Comparison of ENCODE assay signal across 34 cellular contexts in the genomic region with DNA sequence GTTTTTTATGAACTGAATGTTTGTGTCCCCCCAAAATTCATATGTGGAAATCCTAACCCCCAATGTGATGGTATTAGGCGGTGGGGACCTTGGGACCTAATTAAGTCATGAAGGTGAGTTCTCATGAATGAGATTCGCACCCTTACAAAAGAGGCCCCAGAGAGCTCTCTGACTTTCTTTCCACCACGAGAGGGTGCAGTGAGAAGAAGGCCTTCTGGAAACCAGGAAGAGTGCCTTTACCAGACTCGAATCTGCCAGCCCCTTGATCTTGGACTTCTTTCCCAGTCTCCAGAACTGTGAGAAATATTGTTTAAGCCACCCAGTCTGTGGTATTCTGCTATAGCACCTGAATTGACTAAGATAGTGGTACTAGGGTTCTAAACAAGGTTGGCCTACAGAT.
"Had no signal": no experiment of that assay in that cellular context is flagged by ENCODE, and none has a peak within 500 bp of the region (broad histone marks: within the 10 kb centered on the region; RNA-seq: fewer than 3 reads in every experiment).

No MANE protein-coding gene starts in this region.

- H3K27me3 ChIP-seq: Peyer's patch had no signal

- H3K9me3 Mint-ChIP-seq: activated B cell treated with CpG ODN at 0.5 μM for 24 hours; activated CD4-positive, alpha-beta memory T cell treated with anti-CD3 and anti-CD28 coated beads, Interleukin-2, amount 10 ng/mL, durations not matched to agents 7 days and 5 days; activated naive CD4-positive, alpha-beta T cell treated with anti-CD3 and anti-CD28 coated beads, Interleukin-2, amount 10 ng/mL, durations not matched to agents 7 days and 5 days; activated naive CD8-positive, alpha-beta T cell treated with anti-CD3 and anti-CD28 coated beads, Interleukin-2, amount 50 U/mL, for 24 hours; brain had no signal

- FAIRE-seq: bronchial epithelial cell had no signal

- H3K27me3 Mint-ChIP-seq: activated B cell treated with CpG ODN at 0.5 μM for 24 hours; activated CD4-positive, alpha-beta memory T cell treated with anti-CD3 and anti-CD28 coated beads, Interleukin-2, amount 10 ng/mL, durations not matched to agents 7 days and 5 days; activated CD8-positive, alpha-beta memory T cell treated with anti-CD3 and anti-CD28 coated beads, Interleukin-2, amount 10 ng/mL, durations not matched to agents 7 days and 5 days; activated naive CD4-positive, alpha-beta T cell treated with anti-CD3 and anti-CD28 coated beads, Interleukin-2, amount 10 ng/mL, durations not matched to agents 7 days and 5 days; activated naive CD8-positive, alpha-beta T cell; activated naive CD8-positive, alpha-beta T cell treated with anti-CD3 and anti-CD28 coated beads, Interleukin-2, amount 50 U/mL, for 24 hours; brain had no signal

- H3K36me3 ChIP-seq: Peyer's patch had no signal

- H3K4me1 Mint-ChIP-seq: activated CD8-positive, alpha-beta memory T cell treated with anti-CD3 and anti-CD28 coated beads, Interleukin-2, amount 10 ng/mL, durations not matched to agents 7 days and 5 days; activated naive CD4-positive, alpha-beta T cell treated with anti-CD3 and anti-CD28 coated beads, Interleukin-2, amount 10 ng/mL, durations not matched to agents 7 days and 5 days; brain had no signal

- H3K4me3 ChIP-seq: Peyer's patch had no signal

- H3K9me3 ChIP-seq: Peyer's patch had no signal

- H3K4me3 Mint-ChIP-seq: activated B cell treated with CpG ODN at 0.5 μM for 24 hours; activated CD4-positive, alpha-beta memory T cell treated with anti-CD3 and anti-CD28 coated beads, Interleukin-2, amount 10 ng/mL, durations not matched to agents 7 days and 5 days; activated CD8-positive, alpha-beta memory T cell treated with anti-CD3 and anti-CD28 coated beads, Interleukin-2, amount 10 ng/mL, durations not matched to agents 7 days and 5 days; activated naive CD4-positive, alpha-beta T cell treated with anti-CD3 and anti-CD28 coated beads, Interleukin-2, amount 10 ng/mL, durations not matched to agents 7 days and 5 days; activated naive CD8-positive, alpha-beta T cell; activated naive CD8-positive, alpha-beta T cell treated with anti-CD3 and anti-CD28 coated beads, Interleukin-2, amount 50 U/mL, for 24 hours; brain had no signal

- H3K27ac ChIP-seq: Peyer's patch, RWPE1, VCaP had no signal

- DNase-seq: activated B cell treated with CpG ODN at 0.5 μM for 24 hours; activated CD4-positive, alpha-beta memory T cell treated with anti-CD3 and anti-CD28 coated beads, Interleukin-2, amount 10 ng/mL, durations not matched to agents 7 days and 5 days; activated CD4-positive, alpha-beta T cell treated with anti-CD3 and anti-CD28 coated beads for 4 hours; activated CD4-positive, CD25-positive, alpha-beta regulatory T cell treated with anti-CD3 and anti-CD28 coated beads, Interleukin-2, amount 50 U/mL, for 72 hours; activated CD8-positive, alpha-beta memory T cell treated with anti-CD3 and anti-CD28 coated beads for 24 hours; activated CD8-positive, alpha-beta memory T cell treated with anti-CD3 and anti-CD28 coated beads, Interleukin-2, amount 10 ng/mL, durations not matched to agents 7 days and 5 days; activated CD8-positive, alpha-beta memory T cell treated with anti-CD3 and anti-CD28 coated beads, Interleukin-2, amount 50 U/mL, for 48 hours; activated effector memory CD4-positive, alpha-beta T cell treated with Interleukin-2 at 50 U/mL for 16 hours; activated naive CD4-positive, alpha-beta T cell treated with anti-CD3 and anti-CD28 coated beads, Interleukin-2, amount 10 ng/mL, durations not matched to agents 7 days and 5 days; activated naive CD8-positive, alpha-beta T cell treated with anti-CD3 and anti-CD28 coated beads, Interleukin-2, amount 50 U/mL, for 24 hours; activated T-cell treated with anti-CD3 and anti-CD28 coated beads, Interleukin-2, amount 50 U/mL, for 48 hours; anterior cingulate cortex; caudate nucleus; NCI-H1048; NCI-H1105 treated with DMSO at 0.1 percent for 48 hours; NCI-H1436; NCI-H1694; NCI-H2029; NCI-H446; NCI-H510A treated with DMSO at 0.1 percent for 48 hours; NCI-H526 treated with DMSO at 0.1 percent for 48 hours; NCI-H82; PC-3; Peyer's patch; SIG-M5; SW 1271; T-helper 1 cell; T-helper 2 cell; T-helper 9 cell had no signal

- H3K4me1 ChIP-seq: Peyer's patch had no signal

- H3K27ac Mint-ChIP-seq: activated B cell treated with CpG ODN at 0.5 μM for 24 hours; activated CD4-positive, alpha-beta memory T cell treated with anti-CD3 and anti-CD28 coated beads, Interleukin-2, amount 10 ng/mL, durations not matched to agents 7 days and 5 days; activated CD8-positive, alpha-beta memory T cell treated with anti-CD3 and anti-CD28 coated beads, Interleukin-2, amount 10 ng/mL, durations not matched to agents 7 days and 5 days; activated naive CD4-positive, alpha-beta T cell treated with anti-CD3 and anti-CD28 coated beads, Interleukin-2, amount 10 ng/mL, durations not matched to agents 7 days and 5 days; activated naive CD8-positive, alpha-beta T cell; activated naive CD8-positive, alpha-beta T cell treated with anti-CD3 and anti-CD28 coated beads, Interleukin-2, amount 50 U/mL, for 24 hours; brain had no signal
